In genomic region chr12:116053479-116054195, GRCh38 we compare ENCODE assay signal across 10 cellular contexts.
DNase-seq lines count a peak whose midpoint lies in the region; ATAC-seq, FAIRE-seq and TF ChIP-seq lines count a peak whose summit lies in the region.
"Had no signal": no experiment of that assay in that cellular context is flagged by ENCODE, and none has a peak within 500 bp of the region (broad histone marks: within the 10 kb centered on the region; RNA-seq: fewer than 3 reads in every experiment).

No MANE protein-coding gene starts in this region.

- H3K27me3 ChIP-seq in K562 (ENCODE audit: control insufficient read depth in 2 of 2, insufficient read depth in 2 of 2, low read length in 2 of 2) (no peaks in the 10 kb centered on the region), hepatocyte (no peaks in the 10 kb centered on the region)

- H3K27ac Mint-ChIP-seq in immature natural killer cell: peak overlapping the region in 1 of 6 donors; percentile 10

- TF ChIP-seq POLR2A in K562 (conservative IDR thresholded peaks at IDR 0.05): no peak

- no peak overlapping the region for H3K9ac ChIP-seq in K562 (ENCODE audit: insufficient read depth in 1 of 2, low read depth in 2 of 2, low read length in 2 of 2)

- ATAC-seq in K562 (peak; percentile 48), GM19324 (IDR thresholded peaks at IDR 0.05; ENCODE audit: low FRiP score, unreplicated experiment) (no peak), HG02571 (IDR thresholded peaks at IDR 0.05; ENCODE audit: unreplicated experiment) (no peak)

- H2AFZ ChIP-seq in K562 (ENCODE audit: low read depth, low read length) (no peak overlapping the region), hepatocyte (no peak overlapping the region)

- H3K27ac ChIP-seq in K562 (ENCODE audit: extremely low read depth, low read depth, low read length) (no peak overlapping the region), hepatocyte (peak overlapping the region; percentile 48)
- H3K27ac ChIP-seq: WERI-Rb-1 had no signal

- in situ Hi-C loops in K562 (cut with MboI): no loop called here

- DNase-seq in H4 (ENCODE audit: low spot score) (peak; percentile 21), K562 (ENCODE audit: extremely low read depth in 1 of 4, low spot score in 3 of 4) (peak in 1 of 4 experiments; percentile 7), hepatocyte (ENCODE audit: low spot score) (peak; percentile 40), skeletal muscle cell (ENCODE audit: low read depth) (peak; percentile 84), NCI-H1105 (lab: John Stamatoyannopoulos, UW) (no peak), immature natural killer cell (no peak)
- DNase-seq: cortex of kidney, WERI-Rb-1 had no signal

- no peak overlapping the region for H3K4me3 ChIP-seq in K562
- no peak overlapping the region for H3K4me3 ChIP-seq in hepatocyte
- H3K4me3 ChIP-seq in skeletal muscle cell (ENCODE audit: low read depth, low read length): no peak overlapping the region

- POLR2A ChIA-PET in K562 (lab: Yijun Ruan, JAX): interaction anchor here (0.6 to 0.7 kb wide), 3 partner anchors 41 to 411 kb away, joined by 3 read pairs; no protein-coding TSS in a partner anchor

- whole genome bisulfite sequencing in K562 (ENCODE audit: insufficient coverage, low coverage, missing lambda C conversion rate): 38% methylated on average over 3 of the region's 3 CpGs
- WGBS in hepatocyte (ENCODE audit: low lambda C conversion rate, missing lambda C conversion rate): 38% methylated on average over 3 of the region's 3 CpGs

- no peak for TF ChIP-seq CTCF in K562 (IDR thresholded peaks at IDR 0.05 in 2 of 3, conservative IDR thresholded peaks at IDR 0.05 in 1 of 3; ENCODE audit: insufficient read depth in 2 of 3, low read depth in 1 of 3, low read length in 3 of 3)
- TF ChIP-seq CTCF in hepatocyte (IDR thresholded peaks at IDR 0.05; ENCODE audit: poor library complexity): no peak

- H4K20me1 ChIP-seq in K562 (replicated peaks; ENCODE audit: control insufficient read depth, insufficient read depth, low read length) (peaks cover 13% of the 10 kb centered on the region), hepatocyte (ENCODE audit: insufficient read depth, poor library complexity, severe bottlenecking) (peaks cover 59% of the 10 kb centered on the region)

- no peaks in the 10 kb centered on the region for H3K36me3 Mint-ChIP-seq in immature natural killer cell

- H3K4me2 ChIP-seq in K562 (ENCODE audit: insufficient read depth, low read length): no peak overlapping the region
- H3K4me2 ChIP-seq in hepatocyte: peak overlapping the region; percentile 29

- BruUV-seq in K562 (replicated peaks; lab: Mats Ljungman, UMichigan): no TSS peak

- no peak overlapping the region for H3K4me3 Mint-ChIP-seq in immature natural killer cell

- H3K9me2 ChIP-seq in hepatocyte (replicated peaks; ENCODE audit: insufficient read depth): no peaks in the 10 kb centered on the region

- H3K4me1 ChIP-seq in K562 (replicated peaks in 1 of 2; ENCODE audit: control insufficient read depth in 2 of 2, insufficient read depth in 2 of 2, low read length in 2 of 2): no peaks in the 10 kb centered on the region; a peak in 2 of 5 replicates
- peaks cover 16% of the 10 kb centered on the region for H3K4me1 ChIP-seq in hepatocyte (ENCODE audit: insufficient read depth)

- TF ChIP-seq RAD21 in K562 (CRISPR knock-in tag; conservative IDR thresholded peaks at IDR 0.05 in 1 of 2, IDR thresholded peaks at IDR 0.05 in 1 of 2): no peak

- intact Hi-C loops in K562 (cut with micrococcal nuclease): no loop called here

- H3K9me3 ChIP-seq in K562 (replicated peaks; ENCODE audit: control insufficient read depth, insufficient read depth, low read depth, low read length): no peaks in the 10 kb centered on the region
- H3K9me3 ChIP-seq in hepatocyte (ENCODE audit: low read depth): no peaks in the 10 kb centered on the region

- CTCF ChIA-PET in K562 (lab: Yijun Ruan, JAX; ENCODE audit: low intra/inter-chr PET ratio): no interaction called here

- no peak for TF ChIP-seq EP300 in K562 (IDR thresholded peaks at IDR 0.05; ENCODE audit: low read length)

- peaks cover 84% of the 10 kb centered on the region for H3K79me2 ChIP-seq in K562 (ENCODE audit: control insufficient read depth, insufficient read depth, low read length)
- H3K79me2 ChIP-seq in hepatocyte: peaks cover 92% of the 10 kb centered on the region

- H3K27me3 Mint-ChIP-seq in immature natural killer cell (ENCODE audit: low read depth in 3 of 3): no peaks in the 10 kb centered on the region

- H3K9me1 ChIP-seq in K562 (ENCODE audit: control insufficient read depth, insufficient read depth, low read length): no peaks in the 10 kb centered on the region

- H3K4me1 Mint-ChIP-seq in immature natural killer cell: peaks cover 47 to 68% of the 10 kb centered on the region in 2 donors

- no peaks in the 10 kb centered on the region for H3K9me3 Mint-ChIP-seq in immature natural killer cell

- FAIRE-seq in K562 (lab: Jason Lieb, UNC): no peak

- H3K36me3 ChIP-seq in K562 (ENCODE audit: control insufficient read depth, insufficient read depth, low read length): no peaks in the 10 kb centered on the region
- no peaks in the 10 kb centered on the region for H3K36me3 ChIP-seq in hepatocyte (replicated peaks; ENCODE audit: insufficient read depth, low read depth)
- H3K36me3 ChIP-seq: WERI-Rb-1 had no signal

TF ChIP-seq in K562, 482 proteins besides CTCF, POLR2A, EP300 and RAD21:
- TF ChIP-seq ZNF609 (CRISPR knock-in tag; IDR thresholded peaks at IDR 0.05; ENCODE audit: borderline replicate concordance) (no peak), CEBPG (CRISPR knock-in tag; IDR thresholded peaks at IDR 0.05) (no peak), CEBPG (tag; conservative IDR thresholded peaks at IDR 0.05 in 1 of 2, IDR thresholded peaks at IDR 0.05 in 1 of 2) (peak in 1 of 2 experiments; percentile 57; a peak in 2 of 4 replicates), CEBPB (tag; IDR thresholded peaks at IDR 0.05) (peak; percentile 58)

Comparison
In these comparisons a context has a peak if more than half of its experiments do, and no peak if none do; other contexts are left out.
1. DNase-seq: peak in H4 (single experiment), hepatocyte (single experiment) and skeletal muscle cell (single experiment); none in NCI-H1105 (single experiment) and immature natural killer cell (0 of 3).